Comparison of ENCODE assay signal across 16 cellular contexts in genomic region chr6:152398993-152399392, GRCh38.
"Had no signal": no experiment of that assay in that cellular context is flagged by ENCODE, and none has a peak within 500 bp of the region (broad histone marks: within the 10 kb centered on the region; RNA-seq: fewer than 3 reads in every experiment).

No MANE protein-coding gene starts in this region.

- H3K4me3 ChIP-seq: breast epithelium, heart right ventricle, lung, mucosa of descending colon had no signal

- H3K36me3 Mint-ChIP-seq: activated naive CD4-positive, alpha-beta T cell treated with anti-CD3 and anti-CD28 coated beads, Interleukin-2, amount 50 U/mL, for 72 hours had no signal

- DNase-seq: activated CD4-positive, alpha-beta T cell treated with anti-CD3 and anti-CD28 coated beads, Interleukin-2, amount 50 U/mL, for 4 hours; activated CD4-positive, CD25-positive, alpha-beta regulatory T cell; activated effector memory CD4-positive, alpha-beta T cell treated with Interleukin-2 at 50 U/mL for 16 hours; activated T-cell treated with anti-CD3 and anti-CD28 coated beads, Interleukin-2, amount 50 U/mL, for 24 hours; amygdala; foreskin melanocyte; heart right ventricle; kidney; nucleus accumbens; SHP77 had no signal

- ATAC-seq: activated naive CD4-positive, alpha-beta T cell treated with anti-CD3 and anti-CD28 coated beads, Interleukin-2, amount 50 U/mL, for 72 hours; mucosa of descending colon; natural killer cell treated with Interleukin-12 subunit alpha and Interleukin-12 subunit beta and Interleukin-15 and Interleukin-18, amount 100 ng/mL, for 72 hours; SK-N-SH treated with all-trans-retinoic acid at 6 μM for 48 hours had no signal

- H3K4me3 Mint-ChIP-seq: activated T-cell treated with anti-CD3 and anti-CD28 coated beads, Interleukin-2, amount 50 U/mL, for 24 hours; natural killer cell treated with Interleukin-12 subunit alpha and Interleukin-12 subunit beta and Interleukin-15 and Interleukin-18, amount 100 ng/mL, for 72 hours had no signal

- H3K27me3 Mint-ChIP-seq: natural killer cell treated with Interleukin-12 subunit alpha and Interleukin-12 subunit beta and Interleukin-15 and Interleukin-18, amount 100 ng/mL, for 72 hours had no signal

- H3K27me3 ChIP-seq: breast epithelium, heart right ventricle had no signal

- H3K4me1 ChIP-seq: breast epithelium had no signal

- H3K9me3 ChIP-seq: breast epithelium, heart right ventricle, mucosa of descending colon had no signal

- H3K36me3 ChIP-seq: breast epithelium had no signal

- H3K27ac Mint-ChIP-seq: activated naive CD4-positive, alpha-beta T cell treated with anti-CD3 and anti-CD28 coated beads, Interleukin-2, amount 50 U/mL, for 72 hours; activated T-cell treated with anti-CD3 and anti-CD28 coated beads, Interleukin-2, amount 50 U/mL, for 24 hours; natural killer cell treated with Interleukin-12 subunit alpha and Interleukin-12 subunit beta and Interleukin-15 and Interleukin-18, amount 100 ng/mL, for 72 hours had no signal

- H3K9me3 Mint-ChIP-seq: activated naive CD4-positive, alpha-beta T cell treated with anti-CD3 and anti-CD28 coated beads, Interleukin-2, amount 50 U/mL, for 72 hours; activated T-cell treated with anti-CD3 and anti-CD28 coated beads, Interleukin-2, amount 50 U/mL, for 24 hours; natural killer cell treated with Interleukin-12 subunit alpha and Interleukin-12 subunit beta and Interleukin-15 and Interleukin-18, amount 100 ng/mL, for 72 hours had no signal
